In the genomic region with DNA sequence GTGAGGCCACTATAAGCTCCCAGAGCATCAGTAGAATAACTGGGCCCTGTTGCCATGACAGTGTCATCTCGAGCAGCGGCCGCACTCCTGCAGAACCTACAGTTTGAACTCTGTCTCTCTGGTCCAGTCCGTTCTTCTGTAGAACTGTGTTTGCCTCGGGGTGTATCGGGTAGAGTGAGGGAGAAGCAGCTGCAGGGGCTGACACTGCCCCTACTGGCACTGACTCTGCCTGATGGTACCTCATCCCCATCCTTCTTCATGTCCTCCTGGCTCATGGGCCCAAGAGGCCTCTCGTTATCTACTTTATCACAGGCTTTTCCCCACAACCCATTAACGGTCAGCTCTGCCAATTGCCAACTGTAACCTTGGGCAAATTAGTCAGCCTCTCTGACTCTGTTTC, we compare ENCODE assay signal across 1 cellular context.
TF ChIP-seq lines count a peak whose summit lies in the region.

No MANE protein-coding gene starts in this region.

TF ChIP-seq in HCT116, 20 proteins besides CTCF, POLR2A, EP300 and RAD21:
- TF ChIP-seq YY1 (IDR thresholded peaks at IDR 0.05; ENCODE audit: extremely low read depth, insufficient replicate concordance, low read depth, low read length) (no peak), ZNF274 (IDR thresholded peaks at IDR 0.05; ENCODE audit: low read depth, low read length) (no peak), CEBPB (IDR thresholded peaks at IDR 0.05; ENCODE audit: low read depth) (no peak), CBX3 (IDR thresholded peaks at IDR 0.05; ENCODE audit: low read depth) (no peak), ZFX (IDR thresholded peaks at IDR 0.05) (no peak), TCF7L2 (IDR thresholded peaks at IDR 0.05; ENCODE audit: borderline replicate concordance, extremely low read depth, insufficient read depth, insufficient read length) (no peak), SP1 (IDR thresholded peaks at IDR 0.05; ENCODE audit: low read depth) (no peak)
